10 cellular contexts compared by ENCODE assay signal in the genomic region with DNA sequence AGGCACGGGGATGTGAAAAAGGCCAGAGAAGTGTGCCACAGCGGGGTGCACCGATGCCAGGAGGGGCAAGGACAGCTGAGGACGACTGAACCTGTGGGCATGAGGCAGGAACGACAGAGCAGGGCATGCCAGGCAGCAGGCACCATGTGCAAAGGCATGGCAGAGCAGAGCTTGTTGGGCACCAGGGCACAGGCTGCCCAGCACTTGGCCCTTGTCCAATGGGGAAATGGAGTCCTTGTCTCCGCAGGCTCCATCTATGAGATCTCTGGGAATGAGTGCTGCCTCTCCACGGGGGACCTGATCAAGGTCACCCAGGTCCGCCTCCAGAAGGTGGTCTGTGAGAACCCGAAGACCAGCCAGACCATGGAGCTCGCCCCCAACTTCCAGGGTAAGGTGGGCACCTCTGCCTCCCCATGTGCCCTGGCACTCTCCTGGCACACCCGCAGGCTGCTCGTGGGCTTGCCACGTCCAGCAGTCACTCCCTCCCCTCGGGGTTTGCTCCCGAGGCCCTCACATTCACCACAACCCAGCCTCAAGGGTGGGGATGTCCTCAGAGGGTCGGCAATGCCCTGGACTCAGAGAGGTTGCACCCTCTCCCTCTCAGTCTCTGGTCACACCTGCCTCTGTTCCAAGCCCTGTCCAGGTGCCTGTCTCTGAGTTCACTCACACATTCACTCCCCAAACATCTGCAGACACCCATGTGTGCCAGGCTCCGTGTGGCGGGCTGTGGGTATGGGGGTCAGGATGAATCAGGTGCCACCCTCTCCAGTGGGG. TPM values are rescaled to one million over a fixed set of nuclear protein-coding genes. Genes with fewer than 3 reads are reported as not detected.
DNase-seq lines count a peak whose midpoint lies in the region; ATAC-seq lines count a peak whose summit lies in the region.
"Had no signal": no experiment of that assay in that cellular context is flagged by ENCODE, and none has a peak within 500 bp of the region (broad histone marks: within the 10 kb centered on the region; RNA-seq: fewer than 3 reads in every experiment).

No MANE protein-coding gene starts in this region.

- no peak for DNase-seq in activated naive CD8-positive, alpha-beta T cell treated with anti-CD3 and anti-CD28 coated beads, Interleukin-2, amount 50 U/mL, for 24 hours
- DNase-seq in naive B cell (no peak), NCI-H1417 treated with DMSO at 0.1 percent for 48 hours (lab: John Stamatoyannopoulos, UW) (no peak), nucleus accumbens (lab: John Stamatoyannopoulos, UW) (no peak)
- DNase-seq in stimulated activated naive CD8-positive, alpha-beta T cell treated with anti-CD3 and anti-CD28 coated beads, Interleukin-15, Interleukin-2, amounts not matched to agents 100 U/mL and 50 U/mL, for 24 hours = no peak
- DNase-seq: NCI-H446 treated with DMSO at 0.1 percent for 48 hours had no signal

- H3K4me3 Mint-ChIP-seq in activated naive CD8-positive, alpha-beta T cell = no peak overlapping the region
- no peak overlapping the region for H3K4me3 Mint-ChIP-seq in activated naive CD8-positive, alpha-beta T cell treated with anti-CD3 and anti-CD28 coated beads, Interleukin-2, amount 50 U/mL, for 24 hours
- no peak overlapping the region for H3K4me3 Mint-ChIP-seq in activated T-helper 17 cell treated with anti-CD3 and anti-CD28 coated beads, Interleukin-2, amount 50 U/mL, for 72 hours
- peak overlapping the region in 2 of 8 donors; percentile 18 to 47 for H3K4me3 Mint-ChIP-seq in naive B cell

- no peaks in the 10 kb centered on the region for H3K9me3 Mint-ChIP-seq in activated naive CD8-positive, alpha-beta T cell (ENCODE audit: low read depth)
- H3K9me3 Mint-ChIP-seq in activated naive CD8-positive, alpha-beta T cell treated with anti-CD3 and anti-CD28 coated beads, Interleukin-2, amount 50 U/mL, for 24 hours = no peaks in the 10 kb centered on the region
- no peaks in the 10 kb centered on the region for H3K9me3 Mint-ChIP-seq in activated T-helper 17 cell treated with anti-CD3 and anti-CD28 coated beads, Interleukin-2, amount 50 U/mL, for 72 hours
- H3K9me3 Mint-ChIP-seq in naive B cell = no peaks in the 10 kb centered on the region

- ATAC-seq in activated naive CD8-positive, alpha-beta T cell treated with anti-CD3 and anti-CD28 coated beads, Interleukin-2, amount 50 U/mL, for 24 hours = no peak
- ATAC-seq in activated T-helper 17 cell treated with anti-CD3 and anti-CD28 coated beads, Interleukin-2, amount 50 U/mL, for 72 hours (replicated peaks) = no peak
- ATAC-seq in naive B cell (ENCODE audit: low read depth in 2 of 2) (no peak), HG03354 (IDR thresholded peaks at IDR 0.05; ENCODE audit: poor library complexity, severe bottlenecking, unreplicated experiment) (no peak)
- ATAC-seq in stimulated activated naive CD8-positive, alpha-beta T cell treated with anti-CD3 and anti-CD28 coated beads, Interleukin-15, Interleukin-2, amounts not matched to agents 100 U/mL and 50 U/mL, for 24 hours = no peak

- no peaks in the 10 kb centered on the region for H3K27me3 Mint-ChIP-seq in activated naive CD8-positive, alpha-beta T cell
- no peaks in the 10 kb centered on the region for H3K27me3 Mint-ChIP-seq in activated naive CD8-positive, alpha-beta T cell treated with anti-CD3 and anti-CD28 coated beads, Interleukin-2, amount 50 U/mL, for 24 hours
- H3K27me3 Mint-ChIP-seq in activated T-helper 17 cell treated with anti-CD3 and anti-CD28 coated beads, Interleukin-2, amount 50 U/mL, for 72 hours = no peaks in the 10 kb centered on the region
- H3K27me3 Mint-ChIP-seq in naive B cell = no peaks in the 10 kb centered on the region

- H3K4me1 Mint-ChIP-seq in activated naive CD8-positive, alpha-beta T cell (ENCODE audit: low read depth) = peaks cover 34% of the 10 kb centered on the region
- H3K4me1 Mint-ChIP-seq in activated naive CD8-positive, alpha-beta T cell treated with anti-CD3 and anti-CD28 coated beads, Interleukin-2, amount 50 U/mL, for 24 hours = peaks cover 41% of the 10 kb centered on the region
- peaks cover 13% of the 10 kb centered on the region for H3K4me1 Mint-ChIP-seq in activated T-helper 17 cell treated with anti-CD3 and anti-CD28 coated beads, Interleukin-2, amount 50 U/mL, for 72 hours
- H3K4me1 Mint-ChIP-seq in naive B cell = peaks cover 30 to 38% (median 37%) of the 10 kb centered on the region in 3 donors

- peaks cover 3% of the 10 kb centered on the region for H3K36me3 Mint-ChIP-seq in activated naive CD8-positive, alpha-beta T cell
- peaks cover 6% of the 10 kb centered on the region for H3K36me3 Mint-ChIP-seq in activated naive CD8-positive, alpha-beta T cell treated with anti-CD3 and anti-CD28 coated beads, Interleukin-2, amount 50 U/mL, for 24 hours (ENCODE audit: low read depth)
- peaks cover 63% of the 10 kb centered on the region for H3K36me3 Mint-ChIP-seq in activated T-helper 17 cell treated with anti-CD3 and anti-CD28 coated beads, Interleukin-2, amount 50 U/mL, for 72 hours (ENCODE audit: low read depth)
- peaks cover 0 to 5% of the 10 kb centered on the region in 2 donors for H3K36me3 Mint-ChIP-seq in naive B cell

- H3K27ac Mint-ChIP-seq in activated naive CD8-positive, alpha-beta T cell = peak overlapping the region; percentile 22
- H3K27ac Mint-ChIP-seq in activated naive CD8-positive, alpha-beta T cell treated with anti-CD3 and anti-CD28 coated beads, Interleukin-2, amount 50 U/mL, for 24 hours = no peak overlapping the region
- peak overlapping the region; percentile 76 for H3K27ac Mint-ChIP-seq in activated T-helper 17 cell treated with anti-CD3 and anti-CD28 coated beads, Interleukin-2, amount 50 U/mL, for 72 hours
- peak overlapping the region in 5 of 6 donors; percentile 47 to 97 (median 74) for H3K27ac Mint-ChIP-seq in naive B cell
- H3K27ac Mint-ChIP-seq: progenitor cell of endocrine pancreas had no signal

RNA-seq across cellular contexts. Expression of a gene that starts 4.2 kb away (rescaled TPM):
- 10 to 100 TPM; 32.0 to 62.8 TPM for total RNA-seq in activated T-helper 17 cell treated with anti-CD3 and anti-CD28 coated beads, Interleukin-2, amount 50 U/mL, for 72 hours
- polyA plus RNA-seq in naive B cell (ENCODE audit: low read depth in 6 of 6) = 10 to 100 TPM in 2 of 6 donors, 1 to 10 TPM in 4; 5.7 to 14.1 (median 9.5) TPM

RNA-seq across cellular contexts. Expression of a gene that starts 37.8 kb away (rescaled TPM):
- 10 to 100 TPM; 88.9 to 98.6 TPM for total RNA-seq in activated T-helper 17 cell treated with anti-CD3 and anti-CD28 coated beads, Interleukin-2, amount 50 U/mL, for 72 hours
- 100 to 1,000 TPM; 128 to 275 (median 191) TPM for polyA plus RNA-seq in naive B cell (ENCODE audit: low read depth in 6 of 6)

RNA-seq across cellular contexts. Expression of a gene that starts 45.9 kb away (rescaled TPM):
- total RNA-seq in activated T-helper 17 cell treated with anti-CD3 and anti-CD28 coated beads, Interleukin-2, amount 50 U/mL, for 72 hours = 10 to 100 TPM; 41.0 to 57.9 TPM
- 10 to 100 TPM; 25.8 to 40.9 (median 37.8) TPM for polyA plus RNA-seq in naive B cell (ENCODE audit: low read depth in 6 of 6)

RNA-seq across cellular contexts. Expression of a gene that starts 58.3 kb away (rescaled TPM):
- under 1 TPM; 0.28 to 0.45 TPM for total RNA-seq in activated T-helper 17 cell treated with anti-CD3 and anti-CD28 coated beads, Interleukin-2, amount 50 U/mL, for 72 hours
- polyA plus RNA-seq in naive B cell (ENCODE audit: low read depth in 6 of 6) = not detected
